ENCODE assay signal across 9 cellular contexts in the genomic region with DNA sequence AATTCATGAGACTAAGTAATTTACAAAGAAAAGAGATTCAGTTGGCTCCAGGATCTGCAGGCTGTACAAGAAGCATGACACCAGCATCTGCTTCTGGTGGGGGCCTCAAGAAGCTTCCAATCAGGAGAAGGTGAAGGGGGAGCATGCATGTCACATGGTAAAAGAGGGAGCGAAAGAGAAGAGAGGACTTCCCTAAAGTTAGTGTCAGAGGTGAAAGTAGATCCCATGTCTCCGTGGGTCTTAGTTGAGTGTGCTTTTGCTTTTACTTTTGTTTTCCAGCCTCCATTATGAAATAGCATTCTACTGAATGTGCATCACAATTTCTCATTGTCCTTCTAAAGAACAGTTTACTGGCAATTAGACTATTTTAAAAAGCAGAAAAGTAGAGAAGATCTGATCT.
DNase-seq lines count a peak whose midpoint lies in the region; ATAC-seq, FAIRE-seq and TF ChIP-seq lines count a peak whose summit lies in the region.
"Had no signal": no experiment of that assay in that cellular context is flagged by ENCODE, and none has a peak within 500 bp of the region (broad histone marks: within the 10 kb centered on the region; RNA-seq: fewer than 3 reads in every experiment).

No MANE protein-coding gene starts in this region.

- H3K4me3 ChIP-seq in choroid plexus epithelial cell (ENCODE audit: low read depth, low read length) (no peak overlapping the region), Caco-2 (ENCODE audit: low read depth, low read length) (no peak overlapping the region)

- H3K4me3 Mint-ChIP-seq in Caco-2 (ENCODE audit: unreplicated experiment): no peak overlapping the region

- POLR2A ChIA-PET in Caco-2 (lab: Charles Lee): no interaction called here

- no peaks in the 10 kb centered on the region for H3K4me1 Mint-ChIP-seq in Caco-2 (ENCODE audit: low read depth, unreplicated experiment)

- no peaks in the 10 kb centered on the region for H3K9me3 ChIP-seq in Caco-2

- intact Hi-C loops in Caco-2 (cut with micrococcal nuclease; ENCODE audit: unreplicated experiment): no loop called here

- peak; percentile 85 for FAIRE-seq in GM12892 (lab: Jason Lieb, UNC)

- no peak for TF ChIP-seq POLR2A in GM12892 (IDR thresholded peaks at IDR 0.05; ENCODE audit: low read depth, low read length)

- H3K4me1 ChIP-seq in Caco-2: no peaks in the 10 kb centered on the region

- no peak for TF ChIP-seq CTCF in GM20000 (IDR thresholded peaks at IDR 0.05; ENCODE audit: extremely low read depth, missing control alignments)
- no peak for TF ChIP-seq CTCF in choroid plexus epithelial cell (conservative IDR thresholded peaks at IDR 0.05; ENCODE audit: low read depth, low read length)
- no peak for TF ChIP-seq CTCF in Caco-2 (IDR thresholded peaks at IDR 0.05; ENCODE audit: insufficient read depth in 1 of 2, low read depth in 1 of 2, low read length in 1 of 2, severe bottlenecking in 1 of 2, unreplicated experiment in 1 of 2)

- BruUV-seq in Caco-2 (replicated peaks; lab: Mats Ljungman, UMichigan): no TSS peak

- H3K27ac Mint-ChIP-seq in Caco-2 (ENCODE audit: unreplicated experiment): no peak overlapping the region

- H3K36me3 ChIP-seq in Caco-2 (ENCODE audit: control insufficient read depth, insufficient read depth, low read length): no peaks in the 10 kb centered on the region

- H3K36me3 Mint-ChIP-seq in Caco-2 (ENCODE audit: insufficient read depth, unreplicated experiment): no peaks in the 10 kb centered on the region

- DNase-seq in GM12892 (ENCODE audit: insufficient read length) (no peak), GM20000 (ENCODE audit: low spot score) (peak; percentile 22), choroid plexus epithelial cell (ENCODE audit: low read depth) (peak; percentile 37), medulla oblongata (ENCODE audit: extremely low spot score) (no peak), Caco-2 (no peak)
- DNase-seq in stimulated activated naive CD8-positive, alpha-beta T cell treated with anti-CD3 and anti-CD28 coated beads, Interleukin-15, Interleukin-2, amounts not matched to agents 100 U/mL and 50 U/mL, for 24 hours: no peak
- DNase-seq in stimulated activated CD4-positive, alpha-beta T cell treated with anti-CD3 and anti-CD28 coated beads, Interleukin-4, amount 100 ng/mL, for 1 hour: no peak
- DNase-seq: aorta had no signal

- no peaks in the 10 kb centered on the region for H3K9me3 Mint-ChIP-seq in Caco-2 (ENCODE audit: unreplicated experiment)

- no peaks in the 10 kb centered on the region for H3K27me3 Mint-ChIP-seq in Caco-2 (ENCODE audit: insufficient read depth, unreplicated experiment)

- ATAC-seq in HG03196 (IDR thresholded peaks at IDR 0.05; ENCODE audit: unreplicated experiment): peak; percentile 68
- no peak for ATAC-seq in stimulated activated naive CD8-positive, alpha-beta T cell treated with anti-CD3 and anti-CD28 coated beads, Interleukin-15, Interleukin-2, amounts not matched to agents 100 U/mL and 50 U/mL, for 24 hours

- H3K27me3 ChIP-seq in Caco-2 (replicated peaks; ENCODE audit: control insufficient read depth, insufficient read depth, low read length): no peaks in the 10 kb centered on the region

- CTCF ChIA-PET in Caco-2 (lab: Charles Lee): no interaction called here

Comparison
In these comparisons a context has a peak if more than half of its experiments do, and no peak if none do; other contexts are left out.
1. DNase-seq: peak in GM20000 (single experiment) and choroid plexus epithelial cell (single experiment); none in GM12892 (single experiment), medulla oblongata (single experiment), stimulated activated naive CD8-positive, alpha-beta T cell treated with anti-CD3 and anti-CD28 coated beads, Interleukin-15, Interleukin-2, amounts not matched to agents 100 U/mL and 50 U/mL, for 24 hours (single experiment), stimulated activated CD4-positive, alpha-beta T cell treated with anti-CD3 and anti-CD28 coated beads, Interleukin-4, amount 100 ng/mL, for 1 hour (single experiment) and Caco-2 (0 of 2).